Comparison of ENCODE assay signal across 19 cellular contexts in the genomic region with DNA sequence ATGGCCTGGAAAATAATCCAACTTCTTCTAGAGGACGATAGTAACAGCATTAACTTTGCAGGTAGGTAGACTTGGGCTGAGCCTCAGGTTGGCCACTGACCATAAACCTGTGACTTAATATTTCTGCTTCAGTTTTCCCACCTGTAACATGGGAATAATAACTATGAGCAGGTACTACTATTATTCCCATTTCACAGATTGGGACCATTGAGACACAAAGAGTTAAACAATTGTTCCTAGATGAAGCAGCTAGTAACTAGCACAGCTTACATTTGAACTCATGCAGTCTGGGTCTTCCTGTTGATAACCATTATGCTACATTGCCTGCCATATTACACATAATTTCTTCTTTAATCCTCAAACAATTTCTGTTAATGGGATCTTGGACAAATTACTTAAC.
DNase-seq lines count a peak whose midpoint lies in the region; TF ChIP-seq lines count a peak whose summit lies in the region.
"Had no signal": no experiment of that assay in that cellular context is flagged by ENCODE, and none has a peak within 500 bp of the region (broad histone marks: within the 10 kb centered on the region; RNA-seq: fewer than 3 reads in every experiment).

No MANE protein-coding gene starts in this region.

- peak overlapping the region; percentile 92 for H2BK12ac ChIP-seq in trophoblast cell (ENCODE audit: low read length)

- no peak overlapping the region for H3K18ac ChIP-seq in trophoblast cell (ENCODE audit: low read length)

- peak overlapping the region; percentile 82 for H2AK5ac ChIP-seq in trophoblast cell (ENCODE audit: low read length)

- H4K91ac ChIP-seq in trophoblast cell (ENCODE audit: low read depth, low read length): peak overlapping the region; percentile 99

- peak overlapping the region; percentile 70 for H3K4ac ChIP-seq in trophoblast cell (ENCODE audit: low read depth, low read length)

- no peak overlapping the region for H3K23ac ChIP-seq in trophoblast cell (ENCODE audit: low read length)

- no peak overlapping the region for H3K9ac ChIP-seq in trophoblast cell (ENCODE audit: low read length)
- H3K9ac ChIP-seq: BLaER1, GM23248, KMS-11 had no signal

- H3K79me1 ChIP-seq in trophoblast cell (ENCODE audit: low read length): peaks cover 33% of the 10 kb centered on the region

- intact Hi-C loops in left ventricle myocardium inferior (cut with micrococcal nuclease): no loop called here
- intact Hi-C loops in cardiac septum (cut with DNase I): loop anchor here (5.0 kb wide), 2 partner anchors 156 to 216 kb away; a partner anchor contains a TSS

- H3K36me3 ChIP-seq in left ventricle myocardium inferior: no peaks in the 10 kb centered on the region
- no peaks in the 10 kb centered on the region for H3K36me3 ChIP-seq in trophoblast cell (ENCODE audit: control insufficient read depth in 1 of 2, insufficient read depth in 2 of 2, low read length in 2 of 2)
- no peaks in the 10 kb centered on the region for H3K36me3 ChIP-seq in H7 (replicated peaks; ENCODE audit: control insufficient read depth, insufficient read depth, low read length)
- H3K36me3 ChIP-seq: BLaER1, HAP-1 had no signal

- H4K12ac ChIP-seq in trophoblast cell (ENCODE audit: low read depth, low read length): no peak overlapping the region

- H3K4me3 ChIP-seq in left ventricle myocardium inferior (no peak overlapping the region), trophoblast cell (ENCODE audit: low read depth, low read length) (no peak overlapping the region), H7 (ENCODE audit: insufficient read depth, low read depth, low read length) (no peak overlapping the region)
- H3K4me3 ChIP-seq: BLaER1, GM23248, HAP-1, SK-N-MC had no signal

- no CpG with 5 or more reads among the region's 1 CpG for WGBS in trophoblast cell (ENCODE audit: extremely low coverage, insufficient coverage, insufficient read length)

- peak overlapping the region; percentile 98 for H2BK5ac ChIP-seq in trophoblast cell (ENCODE audit: low read depth, low read length, poor library complexity)

- no peaks in the 10 kb centered on the region for H3K9me3 ChIP-seq in left ventricle myocardium inferior (replicated peaks)
- no peaks in the 10 kb centered on the region for H3K9me3 ChIP-seq in trophoblast cell (ENCODE audit: insufficient read depth, low read depth, low read length)
- H3K9me3 ChIP-seq: BLaER1, HAP-1 had no signal

- H2AFZ ChIP-seq in trophoblast cell (ENCODE audit: insufficient read depth, low read length, poor library complexity): no peak overlapping the region
- H2AFZ ChIP-seq: GM23248 had no signal

- TF ChIP-seq CTCF in left ventricle myocardium inferior (IDR thresholded peaks at IDR 0.05; ENCODE audit: borderline replicate concordance): no peak

- peak overlapping the region; percentile 58 for H4K8ac ChIP-seq in trophoblast cell (ENCODE audit: low read depth, low read length)

- peaks cover 5% of the 10 kb centered on the region for H3K79me2 ChIP-seq in trophoblast cell (ENCODE audit: control insufficient read depth, insufficient read depth, low read length, poor library complexity)

- H3K27me3 ChIP-seq in left ventricle myocardium inferior (ENCODE audit: low read depth): no peaks in the 10 kb centered on the region
- no peaks in the 10 kb centered on the region for H3K27me3 ChIP-seq in trophoblast cell (ENCODE audit: insufficient read depth, low read length)
- no peaks in the 10 kb centered on the region for H3K27me3 ChIP-seq in H7 (ENCODE audit: control insufficient read depth, insufficient read depth, low read length)
- H3K27me3 ChIP-seq: BLaER1 had no signal

- H3K4me1 ChIP-seq in left ventricle myocardium inferior: peaks cover 32% of the 10 kb centered on the region
- H3K4me1 ChIP-seq in trophoblast cell (ENCODE audit: control insufficient read depth in 1 of 2, insufficient read depth in 2 of 2, low read length in 2 of 2): peaks cover 3 to 14% of the 10 kb centered on the region in 2 experiments
- H3K4me1 ChIP-seq: BLaER1, HAP-1 had no signal

- DNase-seq in left ventricle myocardium inferior: no peak
- no peak for DNase-seq in cardiac septum (ENCODE audit: low spot score)
- DNase-seq in epithelial cell of prostate (ENCODE audit: low read depth, low spot score): no peak
- DNase-seq in trophoblast cell: no peak
- no peak for DNase-seq in NCI-H524 treated with DMSO at 0.1 percent for 48 hours (lab: John Stamatoyannopoulos, UW)
- DNase-seq in H7: no peak
- no peak for DNase-seq in DMS53 treated with DMSO at 0.1 percent for 48 hours (lab: John Stamatoyannopoulos, UW; ENCODE audit: unreplicated experiment)
- DNase-seq: CD4-positive, CD25-positive, alpha-beta regulatory T cell; DMS153; GM23248; HFFc6; NCI-H1048; NCI-H1417; SIG-M5 had no signal

- no peak overlapping the region for H3K4me2 ChIP-seq in trophoblast cell (ENCODE audit: low read length)
- H3K4me2 ChIP-seq: BLaER1, KMS-11 had no signal

- peak overlapping the region; percentile 92 for H3K14ac ChIP-seq in trophoblast cell (ENCODE audit: low read length)

- H3K27ac ChIP-seq in left ventricle myocardium inferior (replicated peaks): peak overlapping the region; percentile 84
- peak overlapping the region; percentile 53 for H3K27ac ChIP-seq in epithelial cell of prostate
- peak overlapping the region; percentile 95 for H3K27ac ChIP-seq in trophoblast cell (ENCODE audit: low read depth, low read length)
- peak overlapping the region; percentile 78 for H3K27ac ChIP-seq in temporal lobe (ENCODE audit: low read depth, low read length)
- H3K27ac ChIP-seq: BLaER1, GM23248, KMS-11, SK-N-MC had no signal

- peak overlapping the region; percentile 98 for H2BK120ac ChIP-seq in trophoblast cell (ENCODE audit: insufficient read depth, low read length, poor library complexity)
